9 cellular contexts compared by ENCODE assay signal in the genomic region with DNA sequence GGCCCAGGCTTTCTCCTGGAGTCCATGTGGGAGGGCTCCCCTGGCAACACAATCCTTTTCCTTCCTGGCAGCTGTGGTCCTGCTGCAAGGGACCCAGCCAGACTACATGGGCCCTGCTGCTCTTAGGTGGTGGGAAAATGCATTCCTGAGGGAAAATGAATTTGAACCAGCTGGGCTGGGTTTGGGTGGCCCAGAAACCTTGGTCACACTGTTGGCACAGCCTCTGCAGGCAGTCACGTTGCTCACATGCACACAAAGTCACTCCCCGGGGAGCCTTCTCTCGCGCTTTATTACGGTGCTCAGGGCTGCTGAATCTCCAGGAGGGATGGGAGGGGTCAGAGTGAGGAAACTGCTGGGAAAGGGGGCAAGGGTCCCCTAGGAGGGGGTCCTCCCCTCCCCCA. TPM values are rescaled to one million over a fixed set of nuclear protein-coding genes. Genes with fewer than 3 reads are reported as not detected.
DNase-seq lines count a peak whose midpoint lies in the region; ATAC-seq and TF ChIP-seq lines count a peak whose summit lies in the region.
"Had no signal": no experiment of that assay in that cellular context is flagged by ENCODE, and none has a peak within 500 bp of the region (broad histone marks: within the 10 kb centered on the region; RNA-seq: fewer than 3 reads in every experiment).

No MANE protein-coding gene starts in this region.

- no peaks in the 10 kb centered on the region for H3K27me3 ChIP-seq in CD4-positive, alpha-beta T cell (ENCODE audit: control insufficient read depth, insufficient read depth, low read length)
- no peaks in the 10 kb centered on the region for H3K27me3 ChIP-seq in PC-3 (ENCODE audit: low read length)

- peaks cover 95% of the 10 kb centered on the region for H3K79me2 ChIP-seq in PC-3 (ENCODE audit: low read length)

- peaks cover 5% of the 10 kb centered on the region for H3K36me3 Mint-ChIP-seq in CD4-positive, alpha-beta T cell (ENCODE audit: low read depth)
- H3K36me3 Mint-ChIP-seq: activated naive CD4-positive, alpha-beta T cell treated with anti-CD3 and anti-CD28 coated beads, Interleukin-2, amount 50 U/mL, for 24 hours had no signal

- peaks cover 8% of the 10 kb centered on the region for H3F3A ChIP-seq in PC-3 (ENCODE audit: low read length, unreplicated experiment)

- no peaks in the 10 kb centered on the region for H3K27me3 Mint-ChIP-seq in CD4-positive, alpha-beta T cell
- H3K27me3 Mint-ChIP-seq: activated naive CD4-positive, alpha-beta T cell treated with anti-CD3 and anti-CD28 coated beads, Interleukin-2, amount 50 U/mL, for 24 hours had no signal

- POLR2A ChIA-PET in CD4-positive, alpha-beta T cell (lab: Charles Lee) = no interaction called here
- POLR2A ChIA-PET in PC-3 (lab: Charles Lee; ENCODE audit: unreplicated experiment) = interaction anchor here (0.7 kb wide), 1 partner anchor 1568 kb away, joined by 4 read pairs; no protein-coding TSS in a partner anchor

- no peaks in the 10 kb centered on the region for H3K36me3 ChIP-seq in PC-3 (ENCODE audit: low read depth, low read length)

- in situ Hi-C loops in GM13977 (cut with MboI; ENCODE audit: low pct_unique_long_range_greater_than_20kb, low sequenced_read_pairs, unreplicated experiment) = no loop called here

- H3K9me3 ChIP-seq in CD4-positive, alpha-beta T cell (ENCODE audit: control insufficient read depth, low read length) = no peaks in the 10 kb centered on the region
- H3K9me3 ChIP-seq in PC-3 (ENCODE audit: low read length) = no peaks in the 10 kb centered on the region

- intact Hi-C loops in CD4-positive, alpha-beta T cell (cut with DNase I, micrococcal nuclease) = no loop called here
- intact Hi-C loops in PC-3 (cut with micrococcal nuclease) (loop anchor here (2.0 kb wide), 2 partner anchors 37 to 51 kb away; no protein-coding TSS in a partner anchor), posterior vena cava (cut with DNase I) (no loop called here)

- H3K4me2 ChIP-seq in PC-3 (ENCODE audit: low read length) = peak overlapping the region; percentile 69; the same call in 1 of the 2 replicates

- no peak overlapping the region for H3K4me3 ChIP-seq in PC-3 (ENCODE audit: low read length)
- H3K4me3 ChIP-seq in fibroblast of mammary gland (ENCODE audit: control insufficient read depth, low read depth, low read length) = no peak overlapping the region

- H3K4me3 Mint-ChIP-seq in CD4-positive, alpha-beta T cell = peak overlapping the region; percentile 26
- H3K4me3 Mint-ChIP-seq: activated naive CD4-positive, alpha-beta T cell treated with anti-CD3 and anti-CD28 coated beads, Interleukin-2, amount 50 U/mL, for 24 hours had no signal

- no TSS peak for BruUV-seq in PC-3 (replicated peaks; lab: Mats Ljungman, UMichigan)

- ATAC-seq in CD4-positive, alpha-beta T cell (ENCODE audit: poor library complexity) = no peak
- ATAC-seq in PC-3 (no peak), GM21447 (IDR thresholded peaks at IDR 0.05; ENCODE audit: unreplicated experiment) (no peak)

- peaks cover 88% of the 10 kb centered on the region for H3K4me1 ChIP-seq in PC-3 (ENCODE audit: insufficient read depth, low read length)

- H2AFZ ChIP-seq in PC-3 (ENCODE audit: low read length) = no peak overlapping the region

- H3K4me1 Mint-ChIP-seq in CD4-positive, alpha-beta T cell (ENCODE audit: low read depth) = peaks cover 95% of the 10 kb centered on the region

- no peaks in the 10 kb centered on the region for H3K9me3 Mint-ChIP-seq in CD4-positive, alpha-beta T cell
- H3K9me3 Mint-ChIP-seq: activated naive CD4-positive, alpha-beta T cell treated with anti-CD3 and anti-CD28 coated beads, Interleukin-2, amount 50 U/mL, for 24 hours had no signal

- CTCF ChIA-PET in CD4-positive, alpha-beta T cell (lab: Charles Lee) = no interaction called here
- CTCF ChIA-PET in PC-3 (lab: Charles Lee) = no interaction called here

- DNase-seq in CD4-positive, alpha-beta T cell = no peak
- DNase-seq in PC-3 (no peak), fibroblast of mammary gland (ENCODE audit: low read depth) (peak; percentile 76), posterior vena cava (ENCODE audit: low spot score) (peak; percentile 90), HK-2 (ENCODE audit: unreplicated experiment) (no peak), GM13977 (ENCODE audit: low spot score) (no peak)
- no peak for DNase-seq in stimulated activated CD4-positive, alpha-beta T cell treated with anti-CD3 and anti-CD28 coated beads, Interleukin-2, amount 100 ng/mL, for 48 hours

- no peak overlapping the region for H3K27ac ChIP-seq in CD4-positive, alpha-beta T cell (ENCODE audit: low read depth, low read length)
- H3K27ac ChIP-seq in PC-3 (ENCODE audit: low read length) = peak overlapping the region; percentile 93

- H3K27ac Mint-ChIP-seq in CD4-positive, alpha-beta T cell = peak overlapping the region; percentile 82
- H3K27ac Mint-ChIP-seq: activated naive CD4-positive, alpha-beta T cell treated with anti-CD3 and anti-CD28 coated beads, Interleukin-2, amount 50 U/mL, for 24 hours had no signal

- no peak for TF ChIP-seq CTCF in CD4-positive, alpha-beta T cell (IDR thresholded peaks at IDR 0.05)
- TF ChIP-seq CTCF in PC-3 (conservative IDR thresholded peaks at IDR 0.05; ENCODE audit: low read depth, low read length) = no peak
- TF ChIP-seq CTCF in fibroblast of mammary gland (conservative IDR thresholded peaks at IDR 0.05; ENCODE audit: control insufficient read depth, insufficient read depth, low read depth, low read length) = no peak
- no peak for TF ChIP-seq CTCF in GM13977 (IDR thresholded peaks at IDR 0.05; ENCODE audit: extremely low read depth, insufficient read depth, missing control alignments)

- no peaks in the 10 kb centered on the region for H3K9me2 ChIP-seq in PC-3 (replicated peaks; ENCODE audit: low read length)

- H4K20me1 ChIP-seq in PC-3 (ENCODE audit: low read length) = no peaks in the 10 kb centered on the region

- peak overlapping the region; percentile 65 for H3K9ac ChIP-seq in PC-3 (ENCODE audit: low read length)

RNA-seq across cellular contexts. Expression of gene PLEKHG3, which starts 17.2 kb away (rescaled TPM):
- 10 to 100 TPM; 12.1 to 13.3 TPM for total RNA-seq in CD4-positive, alpha-beta T cell
- total RNA-seq in PC-3 (2014; rRNA removed) (49.6 and 64.0 TPM in 2 replicates), posterior vena cava (10 to 100 TPM; 54.6 to 58.1 TPM)

Comparison
In these comparisons a context has a peak if more than half of its experiments do, and no peak if none do; other contexts are left out.
1. DNase-seq: peak in fibroblast of mammary gland (single experiment) and posterior vena cava (single experiment); none in CD4-positive, alpha-beta T cell (0 of 10), PC-3 (single experiment), stimulated activated CD4-positive, alpha-beta T cell treated with anti-CD3 and anti-CD28 coated beads, Interleukin-2, amount 100 ng/mL, for 48 hours (0 of 2), HK-2 (single experiment) and GM13977 (single experiment).